Comparison of ENCODE assay signal across 25 cellular contexts in the genomic region with DNA sequence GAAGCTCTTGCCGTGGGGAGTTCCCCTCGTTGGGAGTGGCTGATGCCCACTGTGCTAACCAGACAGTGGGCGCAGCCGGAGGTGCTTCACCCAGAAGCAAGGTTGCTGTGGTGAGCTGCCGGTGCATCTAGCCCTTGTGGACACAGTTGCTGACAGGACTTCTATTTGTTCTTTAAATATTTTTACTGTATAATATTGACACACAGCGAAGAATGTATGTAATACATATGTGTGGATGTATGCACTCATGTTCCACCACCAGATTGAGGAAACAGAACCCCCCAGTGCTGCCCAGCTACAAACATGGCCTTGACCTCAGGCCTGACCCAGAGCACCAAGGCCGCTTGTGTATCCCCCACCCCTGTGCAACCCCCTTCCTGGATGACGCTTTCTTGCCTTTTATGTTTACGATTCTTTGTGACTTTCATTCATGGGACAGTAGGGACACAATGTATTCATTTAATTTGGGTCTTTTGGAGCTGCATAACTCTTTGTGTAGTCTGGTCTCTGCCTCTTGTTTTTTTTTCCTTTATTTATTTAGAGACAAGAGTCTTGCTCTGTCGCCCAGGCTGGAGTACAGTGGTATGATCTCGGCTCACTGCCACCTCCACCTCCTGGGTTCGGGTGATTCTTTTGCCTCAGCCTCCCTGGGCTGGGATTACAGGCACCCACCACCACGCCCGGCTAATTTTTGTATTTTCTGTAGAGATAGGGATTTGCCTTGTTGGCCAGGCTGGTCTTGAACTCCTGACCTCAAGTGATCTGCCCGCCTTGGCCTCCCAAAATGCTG.
DNase-seq lines count a peak whose midpoint lies in the region; ATAC-seq and TF ChIP-seq lines count a peak whose summit lies in the region.
"Had no signal": no experiment of that assay in that cellular context is flagged by ENCODE, and none has a peak within 500 bp of the region (broad histone marks: within the 10 kb centered on the region; RNA-seq: fewer than 3 reads in every experiment).

No MANE protein-coding gene starts in this region.

- intact Hi-C loops in left ventricle myocardium inferior (cut with micrococcal nuclease) (no loop called here), cardiac septum (cut with DNase I) (no loop called here), right lobe of liver (cut with DNase I) (no loop called here), spleen (cut with DNase I; ENCODE audit: low total_unique reads) (no loop called here)
- intact Hi-C loops in activated T-helper 2 cell treated with anti-CD3 and anti-CD28 coated beads, Interferon-gamma antibody, Interleukin-2, Interleukin-4, amounts not matched to agents 10 μg/mL and 5 μg/mL and 100 μg/mL, durations not matched to agents 14 hours and 24 hours and 36 hours (cut with micrococcal nuclease), result no loop called here

- H4K5ac ChIP-seq in mesendoderm (ENCODE audit: low read length), result no peak overlapping the region

- peaks cover 30% of the 10 kb centered on the region for H3K36me3 Mint-ChIP-seq in activated T-helper 2 cell treated with anti-CD3 and anti-CD28 coated beads, Interferon-gamma antibody, Interleukin-2, Interleukin-4, amounts not matched to agents 10 μg/mL and 5 μg/mL and 100 μg/mL, durations not matched to agents 14 hours and 24 hours and 36 hours (ENCODE audit: low read depth)

- H2BK120ac ChIP-seq in mesendoderm (ENCODE audit: low read depth, low read length), result no peak overlapping the region

- WGBS in right lobe of liver (ENCODE audit: insufficient coverage, low coverage, low lambda C conversion rate, missing lambda C conversion rate), result 89% methylated on average over 11 of the region's 15 CpGs
- WGBS in spleen, 5 donors, result 91 to 94% (median 92%) methylated on average over 15 of the region's 15 CpGs
- WGBS in mesendoderm (ENCODE audit: extremely low coverage, insufficient coverage, low lambda C conversion rate), result no CpG with 5 or more reads among the region's 15 CpGs

- no peak for ATAC-seq in right lobe of liver
- no peak for ATAC-seq in HG02938 (IDR thresholded peaks at IDR 0.05; ENCODE audit: unreplicated experiment)
- no peak for ATAC-seq in GM21526 (IDR thresholded peaks at IDR 0.05; ENCODE audit: low FRiP score, unreplicated experiment)
- ATAC-seq: A549 had no signal

- H2BK15ac ChIP-seq in mesendoderm (replicated peaks; ENCODE audit: low read depth), result no peak overlapping the region

- H3K4me1 Mint-ChIP-seq in activated T-helper 2 cell treated with anti-CD3 and anti-CD28 coated beads, Interferon-gamma antibody, Interleukin-2, Interleukin-4, amounts not matched to agents 10 μg/mL and 5 μg/mL and 100 μg/mL, durations not matched to agents 14 hours and 24 hours and 36 hours (ENCODE audit: low read depth), result peaks cover 3% of the 10 kb centered on the region

- DNase-seq in left ventricle myocardium inferior (no peak), cardiac septum (ENCODE audit: low spot score) (no peak), right lobe of liver (no peak), spleen (no peak), mesendoderm (no peak)
- no peak for DNase-seq in activated T-helper 2 cell treated with anti-CD3 and anti-CD28 coated beads, Interferon-gamma antibody, Interleukin-2, Interleukin-4, amounts not matched to agents 10 μg/mL and 5 μg/mL and 100 μg/mL, durations not matched to agents 14 hours and 24 hours and 36 hours (ENCODE audit: low spot score)
- DNase-seq: activated CD8-positive, alpha-beta memory T cell treated with anti-CD3 and anti-CD28 coated beads, Interleukin-2, amount 50 U/mL, for 4 hours; activated gamma-delta T cell; DMS79; effector CD4-positive, alpha-beta T cell; GF-D8; KG1; MM.1S; NCI-H1417; NCI-H2081 treated with DMSO at 0.1 percent for 48 hours; NCI-H446; occipital lobe; stimulated activated CD4-positive, alpha-beta T cell treated with anti-CD3 and anti-CD28 coated beads, Interleukin-4, amount 100 ng/mL, for 1 hour; stimulated activated naive CD4-positive, alpha-beta T cell; tibial artery had no signal

- no peak overlapping the region for H4K8ac ChIP-seq in mesendoderm (ENCODE audit: low read depth, low read length)

- TF ChIP-seq POLR2A in right lobe of liver (IDR thresholded peaks at IDR 0.05) (no peak), spleen (IDR thresholded peaks at IDR 0.05) (no peak)

- no peaks in the 10 kb centered on the region for H3K27me3 Mint-ChIP-seq in activated T-helper 2 cell treated with anti-CD3 and anti-CD28 coated beads, Interferon-gamma antibody, Interleukin-2, Interleukin-4, amounts not matched to agents 10 μg/mL and 5 μg/mL and 100 μg/mL, durations not matched to agents 14 hours and 24 hours and 36 hours (ENCODE audit: low read depth)

- H3K27ac Mint-ChIP-seq in activated T-helper 2 cell treated with anti-CD3 and anti-CD28 coated beads, Interferon-gamma antibody, Interleukin-2, Interleukin-4, amounts not matched to agents 10 μg/mL and 5 μg/mL and 100 μg/mL, durations not matched to agents 14 hours and 24 hours and 36 hours, result no peak overlapping the region
- H3K27ac Mint-ChIP-seq: T-helper 2 cell treated with Interferon-gamma antibody and Interleukin-4, amounts not matched to agents 5 μg/mL and 100 μg/mL, for 36 hours had no signal

- H3K27ac ChIP-seq in left ventricle myocardium inferior (replicated peaks) (peak overlapping the region; percentile 65), right lobe of liver (peak overlapping the region in 2 of 3 donors; percentile 13 to 32), spleen (peak overlapping the region in 5 of 8 donors; percentile 8 to 35 (median 22)), mesendoderm (ENCODE audit: low read depth, low read length) (no peak overlapping the region)
- H3K27ac ChIP-seq: A549, tibial artery had no signal

- H3K27me3 ChIP-seq in left ventricle myocardium inferior (ENCODE audit: low read depth) (no peaks in the 10 kb centered on the region), right lobe of liver (no peaks in the 10 kb centered on the region), spleen (replicated peaks in 1 of 7) (no peaks in the 10 kb centered on the region), mesendoderm (ENCODE audit: insufficient read depth, low read length, poor library complexity) (no peaks in the 10 kb centered on the region)
- H3K27me3 ChIP-seq: heart right ventricle, tibial artery had no signal

- H3K79me1 ChIP-seq in mesendoderm (ENCODE audit: low read length), result no peaks in the 10 kb centered on the region

- H3K18ac ChIP-seq in mesendoderm (ENCODE audit: low read length), result no peak overlapping the region

- H3K4ac ChIP-seq in mesendoderm (ENCODE audit: low read depth, low read length), result no peak overlapping the region

- H3K9me3 ChIP-seq in left ventricle myocardium inferior (replicated peaks) (no peaks in the 10 kb centered on the region), right lobe of liver (no peaks in the 10 kb centered on the region), spleen (no peaks in the 10 kb centered on the region)
- H3K9me3 ChIP-seq: A549, heart right ventricle, tibial artery had no signal

- no peak overlapping the region for H2BK5ac ChIP-seq in mesendoderm (ENCODE audit: low read length)

- H3K4me3 ChIP-seq in left ventricle myocardium inferior (no peak overlapping the region), right lobe of liver (no peak overlapping the region), spleen (no peak overlapping the region), mesendoderm (ENCODE audit: low read length) (no peak overlapping the region)
- H3K4me3 ChIP-seq: A549, heart right ventricle, tibial artery had no signal

- H3K36me3 ChIP-seq in left ventricle myocardium inferior, result peaks cover 11% of the 10 kb centered on the region
- peaks cover 0 to 3% (median 1%) of the 10 kb centered on the region in 4 donors for H3K36me3 ChIP-seq in right lobe of liver
- peaks cover 0 to 75% (median 28%) of the 10 kb centered on the region in 6 donors for H3K36me3 ChIP-seq in spleen
- no peaks in the 10 kb centered on the region for H3K36me3 ChIP-seq in mesendoderm (ENCODE audit: control insufficient read depth, insufficient read depth, low read length)

- H2AK5ac ChIP-seq in mesendoderm (ENCODE audit: low read length), result no peak overlapping the region

- H3K56ac ChIP-seq in mesendoderm (ENCODE audit: low read length), result no peak overlapping the region

- H3K9me3 Mint-ChIP-seq in activated T-helper 2 cell treated with anti-CD3 and anti-CD28 coated beads, Interferon-gamma antibody, Interleukin-2, Interleukin-4, amounts not matched to agents 10 μg/mL and 5 μg/mL and 100 μg/mL, durations not matched to agents 14 hours and 24 hours and 36 hours, result no peaks in the 10 kb centered on the region
- H3K9me3 Mint-ChIP-seq: T-helper 2 cell treated with Interferon-gamma antibody and Interleukin-4, amounts not matched to agents 5 μg/mL and 100 μg/mL, for 36 hours had no signal

- H3K4me1 ChIP-seq in left ventricle myocardium inferior (peaks cover 32% of the 10 kb centered on the region), right lobe of liver (no peaks in the 10 kb centered on the region), spleen (peaks cover 6 to 46% (median 23%) of the 10 kb centered on the region in 6 donors), mesendoderm (ENCODE audit: control insufficient read depth, low read depth, low read length) (no peaks in the 10 kb centered on the region)
- H3K4me1 ChIP-seq: A549, tibial artery had no signal

- H3K9ac ChIP-seq in mesendoderm (ENCODE audit: low read length), result no peak overlapping the region

- H3K79me2 ChIP-seq in mesendoderm (ENCODE audit: control insufficient read depth, insufficient read depth, low read length), result no peaks in the 10 kb centered on the region

- no peak overlapping the region for H3K4me3 Mint-ChIP-seq in activated T-helper 2 cell treated with anti-CD3 and anti-CD28 coated beads, Interferon-gamma antibody, Interleukin-2, Interleukin-4, amounts not matched to agents 10 μg/mL and 5 μg/mL and 100 μg/mL, durations not matched to agents 14 hours and 24 hours and 36 hours (ENCODE audit: low read depth)
- H3K4me3 Mint-ChIP-seq: T-helper 2 cell treated with Interferon-gamma antibody and Interleukin-4, amounts not matched to agents 5 μg/mL and 100 μg/mL, for 36 hours had no signal

- no peak overlapping the region for H3K4me2 ChIP-seq in mesendoderm (ENCODE audit: low read length)
- H3K4me2 ChIP-seq: A549 had no signal

- no peak for TF ChIP-seq CTCF in left ventricle myocardium inferior (IDR thresholded peaks at IDR 0.05; ENCODE audit: borderline replicate concordance)
- no peak for TF ChIP-seq CTCF in right lobe of liver (IDR thresholded peaks at IDR 0.05)
- no peak for TF ChIP-seq CTCF in spleen (IDR thresholded peaks at IDR 0.05 in 8 of 11, conservative IDR thresholded peaks at IDR 0.05 in 3 of 11)

- H3K23ac ChIP-seq in mesendoderm (ENCODE audit: low read length), result no peak overlapping the region
